In genomic region chr3:187721055-187721454, GRCh38 we compare ENCODE assay signal across 2 cellular contexts.
TF ChIP-seq lines count a peak whose summit lies in the region.

No MANE protein-coding gene starts in this region.

TF ChIP-seq in HepG2, 621 proteins besides CTCF, POLR2A, EP300 and RAD21:
- peak; percentile 88 for TF ChIP-seq RBM22 (optimal IDR thresholded peaks at IDR 0.05; ENCODE audit: low read length)
- TF ChIP-seq HMGXB4 (CRISPR knock-in tag; IDR thresholded peaks at IDR 0.05; ENCODE audit: borderline replicate concordance in 1 of 2, low read depth in 1 of 2) = no peak
- peak; percentile 28 for TF ChIP-seq AGO2 (optimal IDR thresholded peaks at IDR 0.05; ENCODE audit: low read depth, low read length)
- no peak for TF ChIP-seq CEBPB (IDR thresholded peaks at IDR 0.05; ENCODE audit: borderline replicate concordance, low read depth, low read length)
- TF ChIP-seq MLLT10 (CRISPR knock-in tag; IDR thresholded peaks at IDR 0.05) = no peak

TF ChIP-seq in H1, 55 proteins besides CTCF, POLR2A, EP300 and RAD21:
- TF ChIP-seq TCF12 (IDR thresholded peaks at IDR 0.05; ENCODE audit: low read depth, low read length) = no peak
- no peak for TF ChIP-seq NRF1 (IDR thresholded peaks at IDR 0.05; ENCODE audit: low read depth, low read length)
- TF ChIP-seq POLR2AphosphoS5 (IDR thresholded peaks at IDR 0.05; ENCODE audit: low read depth, low read length) = no peak
- TF ChIP-seq BRCA1 (IDR thresholded peaks at IDR 0.05; ENCODE audit: low read depth, low read length) = no peak
- TF ChIP-seq TAF7 (optimal IDR thresholded peaks at IDR 0.05; ENCODE audit: borderline replicate concordance, low read depth, low read length) = no peak
